12 cellular contexts compared by ENCODE assay signal in the genomic region with DNA sequence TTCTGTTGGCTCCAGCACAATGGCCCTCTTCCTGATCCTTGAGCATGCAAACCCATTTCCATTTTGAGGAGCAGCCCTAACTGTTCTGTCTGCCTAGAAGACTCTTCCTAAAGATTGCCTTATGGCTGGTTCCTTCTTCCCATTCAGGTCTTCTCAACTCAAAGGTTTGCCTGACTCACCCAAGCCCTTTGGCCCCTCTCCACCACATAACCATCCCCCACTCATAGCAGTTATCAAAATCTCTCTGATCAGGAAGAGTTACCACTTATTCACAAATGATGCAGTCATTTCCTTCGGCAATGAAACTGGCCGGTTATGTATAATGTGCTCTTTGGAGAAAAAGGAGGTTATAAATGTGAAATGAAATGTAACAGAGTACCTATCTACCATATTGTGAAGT. TPM values are rescaled to one million over a fixed set of nuclear protein-coding genes. Genes with fewer than 3 reads are reported as not detected.
"Had no signal": no experiment of that assay in that cellular context is flagged by ENCODE, and none has a peak within 500 bp of the region (broad histone marks: within the 10 kb centered on the region; RNA-seq: fewer than 3 reads in every experiment).

No MANE protein-coding gene starts in this region.

- H2AFZ ChIP-seq: GM23248, GM23338 had no signal

- H3K4me1 ChIP-seq: HAP-1 had no signal

- H3K4me2 ChIP-seq: GM23338 had no signal

- H3K9me3 Mint-ChIP-seq: GM23338, HFFc6 had no signal

- H3K27ac Mint-ChIP-seq: GM23338, H9, HFFc6 had no signal

- H3K27ac ChIP-seq: GM23248 had no signal

- FAIRE-seq: H1, H54 had no signal

- H3K4me3 Mint-ChIP-seq: GM23338, H9, HFFc6 had no signal

- H3K9me3 ChIP-seq: HAP-1 had no signal

- H3K36me3 ChIP-seq: HAP-1 had no signal

- DNase-seq: GM23248, GOT3, H7, H9, HCEC 1CT, HFFc6 had no signal

- H3K4me3 ChIP-seq: GM23248, GM23338, HAP-1 had no signal

- ATAC-seq: GM23338, HCT116 had no signal

- H3K9ac ChIP-seq: GM23248 had no signal

RNA-seq across cellular contexts. Expression of a gene that starts 8.9 kb away (rescaled TPM):
- total RNA-seq: GM23248, H1, H4, H9 had no signal
- polyA plus RNA-seq: GM23248, GM23338 had no signal
